In the genomic region with DNA sequence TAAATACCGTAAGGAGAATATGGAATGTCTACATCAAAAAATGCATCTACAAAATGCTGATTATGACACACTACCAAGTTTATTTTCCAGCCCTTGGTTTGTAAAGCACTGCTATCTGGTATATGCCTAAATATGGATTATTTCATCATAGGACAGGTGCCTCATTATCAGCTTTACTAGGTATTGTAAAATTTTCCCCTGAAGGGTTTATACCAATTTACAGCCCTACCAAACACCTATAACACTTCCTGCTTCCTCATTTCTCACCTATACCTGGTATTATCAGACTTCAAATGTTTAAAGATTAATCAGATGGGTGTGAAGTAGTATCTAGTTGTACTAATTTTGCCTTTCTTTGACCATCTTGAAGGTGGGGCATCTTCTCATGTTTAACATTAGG, we compare ENCODE assay signal across 1 cellular context.
A peak's percentile ranks its signal among the peaks of the same experiment; 100 is the strongest.
TF ChIP-seq lines count a peak whose summit lies in the region.

No MANE protein-coding gene starts in this region.

TF ChIP-seq in HEK293, 187 proteins besides CTCF, POLR2A, EP300 and RAD21 (continued from another document):
- TF ChIP-seq, protein P1, sequence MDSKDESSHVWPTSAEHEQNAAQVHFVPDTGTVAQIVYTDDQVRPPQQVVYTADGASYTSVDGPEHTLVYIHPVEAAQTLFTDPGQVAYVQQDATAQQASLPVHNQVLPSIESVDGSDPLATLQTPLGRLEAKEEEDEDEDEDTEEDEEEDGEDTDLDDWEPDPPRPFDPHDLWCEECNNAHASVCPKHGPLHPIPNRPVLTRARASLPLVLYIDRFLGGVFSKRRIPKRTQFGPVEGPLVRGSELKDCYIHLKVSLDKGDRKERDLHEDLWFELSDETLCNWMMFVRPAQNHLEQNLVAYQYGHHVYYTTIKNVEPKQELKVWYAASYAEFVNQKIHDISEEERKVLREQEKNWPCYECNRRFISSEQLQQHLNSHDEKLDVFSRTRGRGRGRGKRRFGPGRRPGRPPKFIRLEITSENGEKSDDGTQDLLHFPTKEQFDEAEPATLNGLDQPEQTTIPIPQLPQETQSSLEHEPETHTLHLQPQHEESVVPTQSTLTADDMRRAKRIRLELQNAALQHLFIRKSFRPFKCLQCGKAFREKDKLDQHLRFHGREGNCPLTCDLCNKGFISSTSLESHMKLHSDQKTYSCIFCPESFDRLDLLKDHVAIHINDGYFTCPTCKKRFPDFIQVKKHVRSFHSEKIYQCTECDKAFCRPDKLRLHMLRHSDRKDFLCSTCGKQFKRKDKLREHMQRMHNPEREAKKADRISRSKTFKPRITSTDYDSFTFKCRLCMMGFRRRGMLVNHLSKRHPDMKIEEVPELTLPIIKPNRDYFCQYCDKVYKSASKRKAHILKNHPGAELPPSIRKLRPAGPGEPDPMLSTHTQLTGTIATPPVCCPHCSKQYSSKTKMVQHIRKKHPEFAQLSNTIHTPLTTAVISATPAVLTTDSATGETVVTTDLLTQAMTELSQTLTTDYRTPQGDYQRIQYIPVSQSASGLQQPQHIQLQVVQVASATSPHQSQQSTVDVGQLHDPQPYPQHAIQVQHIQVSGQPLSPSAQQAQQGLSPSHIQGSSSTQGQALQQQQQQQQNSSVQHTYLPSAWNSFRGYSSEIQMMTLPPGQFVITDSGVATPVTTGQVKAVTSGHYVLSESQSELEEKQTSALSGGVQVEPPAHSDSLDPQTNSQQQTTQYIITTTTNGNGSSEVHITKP (tag by site-specific recombination; IDR thresholded peaks at IDR 0.05), result peak; percentile 9; the same call in 1 of the 2 replicates
- TF ChIP-seq ZNF350 (tag by site-specific recombination; IDR thresholded peaks at IDR 0.05), result no peak
- no peak for TF ChIP-seq INSM2 (tag by site-specific recombination; IDR thresholded peaks at IDR 0.05)
TF ChIP-seq in HEK293: peak in this region for 1.
